In genomic region chr22:27876684-27877083, GRCh38 we compare ENCODE assay signal across 1 cellular context.
TF ChIP-seq lines count a peak whose summit lies in the region.

No MANE protein-coding gene starts in this region.

TF ChIP-seq in GM23338, 12 proteins besides CTCF, POLR2A, EP300 and RAD21 (continued from another document):
- no peak for TF ChIP-seq ZNF462 (CRISPR knock-in tag; IDR thresholded peaks at IDR 0.05)
- TF ChIP-seq CREB1 (CRISPR knock-in tag; IDR thresholded peaks at IDR 0.05; ENCODE audit: low read depth), result no peak
